ENCODE assay signal across 9 cellular contexts in genomic region chr11:43736502-43737193, GRCh38. TPM values are rescaled to one million over a fixed set of nuclear protein-coding genes. Genes with fewer than 3 reads are reported as not detected.
DNase-seq lines count a peak whose midpoint lies in the region; ATAC-seq and TF ChIP-seq lines count a peak whose summit lies in the region.
"Had no signal": no experiment of that assay in that cellular context is flagged by ENCODE, and none has a peak within 500 bp of the region (broad histone marks: within the 10 kb centered on the region; RNA-seq: fewer than 3 reads in every experiment).

No MANE protein-coding gene starts in this region.

- POLR2A ChIA-PET in naive thymus-derived CD4-positive, alpha-beta T cell (lab: Charles Lee) = no interaction called here

- peaks cover 24 to 71% (median 69%) of the 10 kb centered on the region in 5 donors for H3K36me3 Mint-ChIP-seq in naive thymus-derived CD4-positive, alpha-beta T cell

- no peaks in the 10 kb centered on the region for H3K9me3 ChIP-seq in psoas muscle
- H3K9me3 ChIP-seq in tibial nerve = no peaks in the 10 kb centered on the region
- H3K9me3 ChIP-seq in naive thymus-derived CD4-positive, alpha-beta T cell (ENCODE audit: control insufficient read depth in 2 of 3, low read length in 3 of 3) = no peaks in the 10 kb centered on the region

- TF ChIP-seq POLR2A in tibial nerve (IDR thresholded peaks at IDR 0.05) = no peak

- no peaks in the 10 kb centered on the region for H3K27me3 ChIP-seq in psoas muscle (ENCODE audit: insufficient read depth in 3 of 3, low read length in 2 of 3)
- H3K27me3 ChIP-seq in tibial nerve = no peaks in the 10 kb centered on the region
- no peaks in the 10 kb centered on the region for H3K27me3 ChIP-seq in naive thymus-derived CD4-positive, alpha-beta T cell (ENCODE audit: control insufficient read depth in 2 of 2, insufficient read depth in 2 of 2, low read length in 2 of 2)

- H3K27ac ChIP-seq in psoas muscle = peak overlapping the region; percentile 63
- peak overlapping the region in 1 of 4 donors; percentile 11 for H3K27ac ChIP-seq in tibial nerve
- no peak overlapping the region for H3K27ac ChIP-seq in naive thymus-derived CD4-positive, alpha-beta T cell (ENCODE audit: low read depth, low read length)

- TF ChIP-seq CTCF in fibroblast of mammary gland (conservative IDR thresholded peaks at IDR 0.05; ENCODE audit: control insufficient read depth, insufficient read depth, low read depth, low read length) (no peak), psoas muscle (IDR thresholded peaks at IDR 0.05) (no peak), tibial nerve (IDR thresholded peaks at IDR 0.05) (no peak)

- H3K4me1 Mint-ChIP-seq in naive thymus-derived CD4-positive, alpha-beta T cell = peaks cover 0 to 22% (median 10%) of the 10 kb centered on the region in 7 donors

- peaks cover 0 to 16% (median 7%) of the 10 kb centered on the region in 11 donors for H3K9me3 Mint-ChIP-seq in naive thymus-derived CD4-positive, alpha-beta T cell

- H3K4me3 Mint-ChIP-seq in naive thymus-derived CD4-positive, alpha-beta T cell = no peak overlapping the region

- CTCF ChIA-PET in naive thymus-derived CD4-positive, alpha-beta T cell (lab: Charles Lee) = no interaction called here

- H3K36me3 ChIP-seq in psoas muscle (ENCODE audit: insufficient read depth in 1 of 2, low read depth in 1 of 2) (no peaks in the 10 kb centered on the region), tibial nerve (peaks cover 0 to 11% (median 0%) of the 10 kb centered on the region in 3 donors)
- peaks cover 0 to 11% (median 0%) of the 10 kb centered on the region in 3 experiments for H3K36me3 ChIP-seq in naive thymus-derived CD4-positive, alpha-beta T cell (ENCODE audit: control insufficient read depth in 2 of 3, insufficient read depth in 3 of 3, low read length in 3 of 3)

- no peaks in the 10 kb centered on the region for H3K27me3 Mint-ChIP-seq in naive thymus-derived CD4-positive, alpha-beta T cell

- DNase-seq in OCI-M1 (lab: John Stamatoyannopoulos, UW) (peak; percentile 38), fibroblast of mammary gland (ENCODE audit: low read depth) (peak; percentile 85), psoas muscle (no peak), tibial nerve (ENCODE audit: low spot score in 2 of 2) (no peak)
- no peak for DNase-seq in naive thymus-derived CD4-positive, alpha-beta T cell

- H3K4me1 ChIP-seq in psoas muscle (peaks cover 32% of the 10 kb centered on the region), tibial nerve (peaks cover 0 to 26% (median 14%) of the 10 kb centered on the region in 4 donors)
- H3K4me1 ChIP-seq in naive thymus-derived CD4-positive, alpha-beta T cell (ENCODE audit: control insufficient read depth in 2 of 2, insufficient read depth in 2 of 2, low read length in 2 of 2) = no peaks in the 10 kb centered on the region

- H3K4me3 ChIP-seq in fibroblast of mammary gland (ENCODE audit: control insufficient read depth, low read depth, low read length) (no peak overlapping the region), psoas muscle (peak overlapping the region; percentile 36), tibial nerve (no peak overlapping the region)
- H3K4me3 ChIP-seq in naive thymus-derived CD4-positive, alpha-beta T cell (ENCODE audit: low read length) = no peak overlapping the region
- H3K4me3 ChIP-seq: skin epidermis had no signal

- intact Hi-C loops in psoas muscle (cut with DNase I) = no loop called here
- intact Hi-C loops in naive thymus-derived CD4-positive, alpha-beta T cell (cut with micrococcal nuclease) = no loop called here

- WGBS in psoas muscle, 3 donors = 12 to 21% (median 19%) methylated on average over 5 of the region's 5 CpGs
- 33% methylated on average over 5 of the region's 5 CpGs for WGBS in tibial nerve, 2 donors

- peak overlapping the region in 1 of 9 donors; percentile 19 for H3K27ac Mint-ChIP-seq in naive thymus-derived CD4-positive, alpha-beta T cell

- ATAC-seq in GM19043 (IDR thresholded peaks at IDR 0.05; ENCODE audit: low read depth, unreplicated experiment) (peak; percentile 51), psoas muscle (peak; percentile 47 to 81 (median 72)), HG03342 (IDR thresholded peaks at IDR 0.05; ENCODE audit: unreplicated experiment) (no peak), HG02840 (IDR thresholded peaks at IDR 0.05; ENCODE audit: low FRiP score, unreplicated experiment) (no peak)
- no peak for ATAC-seq in naive thymus-derived CD4-positive, alpha-beta T cell

- TF ChIP-seq EP300 in tibial nerve (IDR thresholded peaks at IDR 0.05) = no peak

RNA-seq across cellular contexts. Expression of gene HSD17B12, which starts 56.1 kb away (rescaled TPM):
- total RNA-seq in psoas muscle (10 to 100 TPM; 44.9 to 82.0 (median 62.5) TPM), tibial nerve (10 to 100 TPM; 54.9 to 75.9 (median 62.9) TPM)
- polyA plus RNA-seq in psoas muscle = 10 to 100 TPM; 29.2 to 45.0 (median 29.5) TPM
- total RNA-seq in naive thymus-derived CD4-positive, alpha-beta T cell = 10 to 100 TPM; 21.1 to 39.5 (median 24.7) TPM
- polyA plus RNA-seq in naive thymus-derived CD4-positive, alpha-beta T cell = 10 to 100 TPM; 20.3 to 27.7 TPM

Comparison
In these comparisons a context has a peak if more than half of its experiments do, and no peak if none do; other contexts are left out.
1. ATAC-seq: peak in GM19043 (single experiment) and psoas muscle (4 of 4); none in HG03342 (single experiment), HG02840 (single experiment) and naive thymus-derived CD4-positive, alpha-beta T cell (single experiment).
2. DNase-seq: peak in OCI-M1 (single experiment) and fibroblast of mammary gland (single experiment); none in psoas muscle (0 of 2), tibial nerve (0 of 2) and naive thymus-derived CD4-positive, alpha-beta T cell (0 of 9).